ENCODE assay signal across 8 cellular contexts in genomic region chr6:45156075-45156474, GRCh38.
DNase-seq lines count a peak whose midpoint lies in the region; ATAC-seq and TF ChIP-seq lines count a peak whose summit lies in the region.

No MANE protein-coding gene starts in this region.

- no peaks in the 10 kb centered on the region for H3K27me3 Mint-ChIP-seq in activated CD4-positive, alpha-beta T cell treated with anti-CD3 and anti-CD28 coated beads, Interleukin-2, amount 10 ng/mL, durations not matched to agents 7 days and 5 days
- H3K27me3 Mint-ChIP-seq in naive thymus-derived CD4-positive, alpha-beta T cell: no peaks in the 10 kb centered on the region
- no peaks in the 10 kb centered on the region for H3K27me3 Mint-ChIP-seq in endodermal cell (ENCODE audit: insufficient read depth)

- H3K4me1 Mint-ChIP-seq in activated CD4-positive, alpha-beta T cell treated with anti-CD3 and anti-CD28 coated beads, Interleukin-2, amount 10 ng/mL, durations not matched to agents 7 days and 5 days: peaks cover 33% of the 10 kb centered on the region
- peaks cover 2 to 43% (median 29%) of the 10 kb centered on the region in 7 donors for H3K4me1 Mint-ChIP-seq in naive thymus-derived CD4-positive, alpha-beta T cell
- H3K4me1 Mint-ChIP-seq in endodermal cell: peaks cover 25% of the 10 kb centered on the region

- TF ChIP-seq EP300 in suprapubic skin (IDR thresholded peaks at IDR 0.05): no peak

- no peaks in the 10 kb centered on the region for H3K9me3 ChIP-seq in naive thymus-derived CD4-positive, alpha-beta T cell (ENCODE audit: control insufficient read depth in 2 of 3, low read length in 3 of 3)
- H3K9me3 ChIP-seq in suprapubic skin (no peaks in the 10 kb centered on the region), endodermal cell (ENCODE audit: control insufficient read depth, low read length) (peaks cover 12% of the 10 kb centered on the region)

- intact Hi-C loops in naive thymus-derived CD4-positive, alpha-beta T cell (cut with micrococcal nuclease): loop anchor here (1.0 to 10.0 kb wide), 11 partner anchors 39 to 429 kb away; partner anchors contain the start of gene SUPT3H (in 2 of the 2)

- H3K36me3 ChIP-seq in naive thymus-derived CD4-positive, alpha-beta T cell (ENCODE audit: control insufficient read depth in 2 of 3, insufficient read depth in 3 of 3, low read length in 3 of 3): no peaks in the 10 kb centered on the region
- H3K36me3 ChIP-seq in suprapubic skin (no peaks in the 10 kb centered on the region), endodermal cell (ENCODE audit: control insufficient read depth, insufficient read depth, low read length) (no peaks in the 10 kb centered on the region)

- POLR2A ChIA-PET in activated CD4-positive, alpha-beta T cell treated with anti-CD3 and anti-CD28 coated beads, Interleukin-2, amount 10 ng/mL, durations not matched to agents 7 days and 5 days (lab: Charles Lee): no interaction called here
- POLR2A ChIA-PET in naive thymus-derived CD4-positive, alpha-beta T cell (lab: Charles Lee): interaction anchor here (0.5 to 1.0 kb wide), 6 partner anchors 37 to 219 kb away, joined by 3 to 4 read pairs (median 3); partner anchors contain the start of gene RUNX2

- TF ChIP-seq POLR2A in suprapubic skin (IDR thresholded peaks at IDR 0.05): no peak

- H3K27ac Mint-ChIP-seq in activated CD4-positive, alpha-beta T cell treated with anti-CD3 and anti-CD28 coated beads, Interleukin-2, amount 10 ng/mL, durations not matched to agents 7 days and 5 days: peak overlapping the region; percentile 84
- H3K27ac Mint-ChIP-seq in naive thymus-derived CD4-positive, alpha-beta T cell: peak overlapping the region in 8 of 9 donors; percentile 27 to 89 (median 60)
- H3K27ac Mint-ChIP-seq in endodermal cell: no peak overlapping the region

- H3K4me3 Mint-ChIP-seq in activated CD4-positive, alpha-beta T cell treated with anti-CD3 and anti-CD28 coated beads, Interleukin-2, amount 10 ng/mL, durations not matched to agents 7 days and 5 days: no peak overlapping the region
- peak overlapping the region in 9 of 10 donors; percentile 0 to 63 (median 39) for H3K4me3 Mint-ChIP-seq in naive thymus-derived CD4-positive, alpha-beta T cell
- no peak overlapping the region for H3K4me3 Mint-ChIP-seq in endodermal cell

- H3K27ac ChIP-seq in naive thymus-derived CD4-positive, alpha-beta T cell (ENCODE audit: low read depth, low read length): no peak overlapping the region
- no peak overlapping the region for H3K27ac ChIP-seq in suprapubic skin
- H3K27ac ChIP-seq in endodermal cell (ENCODE audit: low read depth, low read length): no peak overlapping the region

- H3K9ac ChIP-seq in endodermal cell (ENCODE audit: extremely low read depth, low read length, poor library complexity, severe bottlenecking): no peak overlapping the region

- H3K4me1 ChIP-seq in naive thymus-derived CD4-positive, alpha-beta T cell (ENCODE audit: control insufficient read depth in 2 of 2, insufficient read depth in 2 of 2, low read length in 2 of 2): peaks cover 7 to 12% of the 10 kb centered on the region in 2 donors
- H3K4me1 ChIP-seq in suprapubic skin (no peaks in the 10 kb centered on the region), endodermal cell (ENCODE audit: control insufficient read depth, insufficient read depth, low read length) (peaks cover 4% of the 10 kb centered on the region)

- CTCF ChIA-PET in activated CD4-positive, alpha-beta T cell treated with anti-CD3 and anti-CD28 coated beads, Interleukin-2, amount 10 ng/mL, durations not matched to agents 7 days and 5 days (lab: Charles Lee): interaction anchor here (0.6 to 1.9 kb wide), 4 partner anchors 13 to 353 kb away, joined by 3 to 5 read pairs (median 4); no protein-coding TSS in a partner anchor
- CTCF ChIA-PET in naive thymus-derived CD4-positive, alpha-beta T cell (lab: Charles Lee): interaction anchor here (0.6 to 0.9 kb wide), 4 partner anchors 17 to 508 kb away, joined by 3 to 8 read pairs (median 3); no protein-coding TSS in a partner anchor

- no peaks in the 10 kb centered on the region for H3K27me3 ChIP-seq in naive thymus-derived CD4-positive, alpha-beta T cell (ENCODE audit: control insufficient read depth in 2 of 2, insufficient read depth in 2 of 2, low read length in 2 of 2)
- H3K27me3 ChIP-seq in suprapubic skin (no peaks in the 10 kb centered on the region), endodermal cell (ENCODE audit: control insufficient read depth, insufficient read depth, low read length, poor library complexity, severe bottlenecking) (no peaks in the 10 kb centered on the region)

- TF ChIP-seq CTCF in suprapubic skin (IDR thresholded peaks at IDR 0.05): no peak
- TF ChIP-seq CTCF in endodermal cell (conservative IDR thresholded peaks at IDR 0.05): no peak

- peaks cover 28% of the 10 kb centered on the region for H3K36me3 Mint-ChIP-seq in activated CD4-positive, alpha-beta T cell treated with anti-CD3 and anti-CD28 coated beads, Interleukin-2, amount 10 ng/mL, durations not matched to agents 7 days and 5 days (ENCODE audit: low read depth)
- peaks cover 0 to 42% (median 5%) of the 10 kb centered on the region in 5 donors for H3K36me3 Mint-ChIP-seq in naive thymus-derived CD4-positive, alpha-beta T cell
- H3K36me3 Mint-ChIP-seq in endodermal cell (ENCODE audit: low read depth): peaks cover 1% of the 10 kb centered on the region

- no peak overlapping the region for H3K4me3 ChIP-seq in naive thymus-derived CD4-positive, alpha-beta T cell (ENCODE audit: low read length)
- H3K4me3 ChIP-seq in suprapubic skin (no peak overlapping the region), endodermal cell (ENCODE audit: low read length) (no peak overlapping the region)

- ATAC-seq in GM21786 (IDR thresholded peaks at IDR 0.05; ENCODE audit: unreplicated experiment) (peak; percentile 98), HG03521 (IDR thresholded peaks at IDR 0.05; ENCODE audit: unreplicated experiment) (peak; percentile 99)
- peak; percentile 96 for ATAC-seq in naive thymus-derived CD4-positive, alpha-beta T cell

- peaks cover 20% of the 10 kb centered on the region for H3K9me3 Mint-ChIP-seq in activated CD4-positive, alpha-beta T cell treated with anti-CD3 and anti-CD28 coated beads, Interleukin-2, amount 10 ng/mL, durations not matched to agents 7 days and 5 days
- H3K9me3 Mint-ChIP-seq in naive thymus-derived CD4-positive, alpha-beta T cell: peaks cover 0 to 38% (median 2%) of the 10 kb centered on the region in 11 donors
- no peaks in the 10 kb centered on the region for H3K9me3 Mint-ChIP-seq in endodermal cell

- WGBS in suprapubic skin: 75% methylated on average over 2 of the region's 2 CpGs
- 82 to 100% methylated on average over 1 to 2 of the region's 2 CpGs for WGBS in endodermal cell (ENCODE audit: insufficient coverage in 1 of 2, insufficient read length in 1 of 2), 2 experiments

- DNase-seq in activated CD4-positive, alpha-beta T cell treated with anti-CD3 and anti-CD28 coated beads, Interleukin-2, amount 10 ng/mL, durations not matched to agents 7 days and 5 days: peak; percentile 74
- no peak for DNase-seq in activated CD4-positive, alpha-beta T cell treated with anti-CD3 and anti-CD28 coated beads for 48 hours
- DNase-seq in naive thymus-derived CD4-positive, alpha-beta T cell: peak in 7 of 9 donors; percentile 46 to 81 (median 76)
- no peak for DNase-seq in suprapubic skin (ENCODE audit: low spot score in 2 of 2)
- DNase-seq in endodermal cell: no peak
- no peak for DNase-seq in RPMI8226

Comparison
In these comparisons a context has a peak if more than half of its experiments do, and no peak if none do; other contexts are left out.
1. DNase-seq: peak in activated CD4-positive, alpha-beta T cell treated with anti-CD3 and anti-CD28 coated beads, Interleukin-2, amount 10 ng/mL, durations not matched to agents 7 days and 5 days (single experiment) and naive thymus-derived CD4-positive, alpha-beta T cell (7 of 9); none in activated CD4-positive, alpha-beta T cell treated with anti-CD3 and anti-CD28 coated beads for 48 hours (single experiment), suprapubic skin (0 of 2), endodermal cell (single experiment) and RPMI8226 (single experiment).
2. H3K4me3 Mint-ChIP-seq: peak in naive thymus-derived CD4-positive, alpha-beta T cell (9 of 10); none in activated CD4-positive, alpha-beta T cell treated with anti-CD3 and anti-CD28 coated beads, Interleukin-2, amount 10 ng/mL, durations not matched to agents 7 days and 5 days (single experiment) and endodermal cell (single experiment).
3. Peak in every context shown above with its lines, with median percentiles within 50 percentile points of each other: ATAC-seq.